Comparison of ENCODE assay signal across 22 cellular contexts in genomic region chr2:87401726-87402345, GRCh38.
"Had no signal": no experiment of that assay in that cellular context is flagged by ENCODE, and none has a peak within 500 bp of the region (broad histone marks: within the 10 kb centered on the region; RNA-seq: fewer than 3 reads in every experiment).

No MANE protein-coding gene starts in this region.

- H3K36me3 Mint-ChIP-seq: activated CD4-positive, alpha-beta memory T cell treated with anti-CD3 and anti-CD28 coated beads for 36 hours; activated naive CD4-positive, alpha-beta T cell treated with anti-CD3 and anti-CD28 coated beads, Interleukin-2, amount 10 ng/mL, durations not matched to agents 7 days and 5 days; activated naive CD8-positive, alpha-beta T cell treated with anti-CD3 and anti-CD28 coated beads, Interleukin-2, amount 10 ng/mL, durations not matched to agents 7 days and 5 days had no signal

- H3K36me3 ChIP-seq: ascending aorta, cardiac muscle cell, esophagus squamous epithelium, heart right ventricle, left ventricle myocardium inferior, suprapubic skin, tibial artery, upper lobe of right lung had no signal

- H3K9me3 ChIP-seq: suprapubic skin, tibial artery, upper lobe of right lung had no signal

- DNase-seq: activated CD4-positive, alpha-beta memory T cell treated with anti-CD3 and anti-CD28 coated beads for 36 hours; activated CD4-positive, alpha-beta T cell treated with anti-CD3 and anti-CD28 coated beads for 48 hours; activated gamma-delta T cell; activated naive CD4-positive, alpha-beta T cell treated with anti-CD3 and anti-CD28 coated beads, Interleukin-2, amount 10 ng/mL, durations not matched to agents 7 days and 5 days; activated naive CD8-positive, alpha-beta T cell treated with anti-CD3 and anti-CD28 coated beads, Interleukin-2, amount 10 ng/mL, durations not matched to agents 7 days and 5 days; cortex of kidney; esophagus squamous epithelium; foreskin melanocyte; heart right ventricle; left ventricle myocardium inferior; stimulated activated CD4-positive, alpha-beta T cell treated with anti-CD3 and anti-CD28 coated beads, Interleukin-1b, Interleukin-23, amount 100 ng/mL, for 48 hours; stimulated activated naive B cell treated with anti-CD40 and anti-IgM and Interleukin-4, amounts not matched to agents 10 μg/mL and 1 μg/mL and 100 μg/mL, for 72 hours; upper lobe of right lung had no signal

- H3K27ac ChIP-seq: ascending aorta, cardiac muscle cell, esophagus squamous epithelium, heart right ventricle, left ventricle myocardium inferior, SK-N-MC, suprapubic skin, tibial artery, upper lobe of right lung had no signal

- H3K27me3 ChIP-seq: ascending aorta, cardiac muscle cell, esophagus squamous epithelium, heart right ventricle, suprapubic skin, tibial artery, upper lobe of right lung had no signal

- H3K27me3 Mint-ChIP-seq: activated CD4-positive, alpha-beta memory T cell treated with anti-CD3 and anti-CD28 coated beads for 36 hours; activated naive CD4-positive, alpha-beta T cell treated with anti-CD3 and anti-CD28 coated beads, Interleukin-2, amount 10 ng/mL, durations not matched to agents 7 days and 5 days; activated naive CD8-positive, alpha-beta T cell treated with anti-CD3 and anti-CD28 coated beads, Interleukin-2, amount 10 ng/mL, durations not matched to agents 7 days and 5 days; brain; stimulated activated naive B cell treated with anti-CD40 and anti-IgM and Interleukin-4, amounts not matched to agents 10 μg/mL and 1 μg/mL and 100 μg/mL, for 72 hours had no signal

- H3K4me1 ChIP-seq: ascending aorta, esophagus squamous epithelium, heart right ventricle, left ventricle myocardium inferior, suprapubic skin, tibial artery, upper lobe of right lung had no signal

- H3K27ac Mint-ChIP-seq: activated CD4-positive, alpha-beta memory T cell treated with anti-CD3 and anti-CD28 coated beads for 36 hours; activated naive CD4-positive, alpha-beta T cell treated with anti-CD3 and anti-CD28 coated beads, Interleukin-2, amount 10 ng/mL, durations not matched to agents 7 days and 5 days; activated naive CD8-positive, alpha-beta T cell treated with anti-CD3 and anti-CD28 coated beads, Interleukin-2, amount 10 ng/mL, durations not matched to agents 7 days and 5 days; brain; nephron; stimulated activated naive B cell treated with anti-CD40 and anti-IgM and Interleukin-4, amounts not matched to agents 10 μg/mL and 1 μg/mL and 100 μg/mL, for 72 hours had no signal

- H3K4me3 Mint-ChIP-seq: activated CD4-positive, alpha-beta memory T cell treated with anti-CD3 and anti-CD28 coated beads for 36 hours; activated naive CD4-positive, alpha-beta T cell treated with anti-CD3 and anti-CD28 coated beads, Interleukin-2, amount 10 ng/mL, durations not matched to agents 7 days and 5 days; activated naive CD8-positive, alpha-beta T cell treated with anti-CD3 and anti-CD28 coated beads, Interleukin-2, amount 10 ng/mL, durations not matched to agents 7 days and 5 days; brain; nephron; stimulated activated naive B cell treated with anti-CD40 and anti-IgM and Interleukin-4, amounts not matched to agents 10 μg/mL and 1 μg/mL and 100 μg/mL, for 72 hours had no signal

- H3K4me3 ChIP-seq: ascending aorta, cardiac muscle cell, esophagus squamous epithelium, heart right ventricle, left ventricle myocardium inferior, mucosa of descending colon, SK-N-MC, smooth muscle cell, suprapubic skin, tibial artery, upper lobe of right lung had no signal

- H3K4me1 Mint-ChIP-seq: activated naive CD4-positive, alpha-beta T cell treated with anti-CD3 and anti-CD28 coated beads, Interleukin-2, amount 10 ng/mL, durations not matched to agents 7 days and 5 days; activated naive CD8-positive, alpha-beta T cell treated with anti-CD3 and anti-CD28 coated beads, Interleukin-2, amount 10 ng/mL, durations not matched to agents 7 days and 5 days; brain; nephron; stimulated activated naive B cell treated with anti-CD40 and anti-IgM and Interleukin-4, amounts not matched to agents 10 μg/mL and 1 μg/mL and 100 μg/mL, for 72 hours had no signal

- H3K4me2 ChIP-seq: smooth muscle cell had no signal
